37 cellular contexts compared by ENCODE assay signal in the genomic region with DNA sequence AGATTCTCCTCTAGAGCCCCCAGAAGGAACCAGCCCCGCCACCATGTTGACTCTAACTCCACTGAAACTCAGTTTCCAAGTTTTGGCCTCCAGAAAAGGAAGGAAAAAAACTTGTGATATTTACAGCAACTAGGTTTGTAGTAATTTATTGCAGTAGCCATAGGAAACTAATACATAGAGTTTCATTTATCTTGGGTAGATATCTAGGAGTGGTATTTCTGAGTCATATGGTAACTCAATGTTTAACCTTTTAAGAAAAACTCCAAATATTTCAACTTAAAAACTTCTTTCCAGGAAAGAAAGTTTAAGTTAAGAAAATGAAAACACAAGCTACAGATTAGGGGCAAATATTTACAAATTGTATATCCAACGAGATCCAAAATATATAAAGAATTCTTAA.
"Had no signal": no experiment of that assay in that cellular context is flagged by ENCODE, and none has a peak within 500 bp of the region (broad histone marks: within the 10 kb centered on the region; RNA-seq: fewer than 3 reads in every experiment).

No MANE protein-coding gene starts in this region.

- H3K27ac Mint-ChIP-seq: activated B cell treated with CpG ODN at 0.5 μM for 24 hours; activated CD4-positive, alpha-beta memory T cell treated with anti-CD3 and anti-CD28 coated beads, Interleukin-2, amount 10 ng/mL, durations not matched to agents 7 days and 5 days; activated CD4-positive, alpha-beta T cell treated with anti-CD3 and anti-CD28 coated beads, Interleukin-2, amount 10 ng/mL, durations not matched to agents 7 days and 5 days; activated CD8-positive, alpha-beta memory T cell treated with anti-CD3 and anti-CD28 coated beads, Interleukin-2, amount 10 ng/mL, durations not matched to agents 7 days and 5 days; activated CD8-positive, alpha-beta T cell treated with anti-CD3 and anti-CD28 coated beads, Interleukin-2, amount 10 ng/mL, durations not matched to agents 7 days and 5 days; activated naive CD4-positive, alpha-beta T cell treated with anti-CD3 and anti-CD28 coated beads, Interleukin-2, amount 10 ng/mL, durations not matched to agents 7 days and 5 days; activated naive CD4-positive, alpha-beta T cell treated with anti-CD3 and anti-CD28 coated beads, Interleukin-2, amount 50 U/mL, for 24 hours; activated naive CD8-positive, alpha-beta T cell; activated naive CD8-positive, alpha-beta T cell treated with anti-CD3 and anti-CD28 coated beads, Interleukin-2, amount 10 ng/mL, durations not matched to agents 7 days and 5 days; activated naive CD8-positive, alpha-beta T cell treated with anti-CD3 and anti-CD28 coated beads, Interleukin-2, amount 50 U/mL, for 24 hours; activated T-cell treated with anti-CD3 and anti-CD28 coated beads, Interleukin-2, amount 50 U/mL, for 24 hours; activated T-helper 2 cell treated with anti-CD3 and anti-CD28 coated beads, Interferon-gamma antibody, Interleukin-2, Interleukin-4, amounts not matched to agents 10 μg/mL and 5 μg/mL and 100 μg/mL, durations not matched to agents 14 hours and 24 hours and 36 hours; brain; T-helper 1 cell treated with Interleukin-12 subunit alpha and Interleukin-12 subunit beta and Interleukin-4 antibody, amounts not matched to agents 30 μg/mL and 1 μg/mL, for 36 hours; T-helper 2 cell treated with Interferon-gamma antibody and Interleukin-4, amounts not matched to agents 5 μg/mL and 100 μg/mL, for 36 hours had no signal

- DNase-seq: activated B cell treated with CpG ODN at 0.5 μM for 24 hours; activated CD4-positive, alpha-beta memory T cell treated with anti-CD3 and anti-CD28 coated beads, Interleukin-2, amount 10 ng/mL, durations not matched to agents 7 days and 5 days; activated CD4-positive, alpha-beta T cell treated with anti-CD3 and anti-CD28 coated beads for 4 hours; activated CD4-positive, alpha-beta T cell treated with anti-CD3 and anti-CD28 coated beads, Interleukin-2, amount 10 ng/mL, durations not matched to agents 7 days and 5 days; activated CD4-positive, alpha-beta T cell treated with anti-CD3 and anti-CD28 coated beads, Interleukin-2, amount 50 U/mL, for 48 hours; activated CD4-positive, CD25-positive, alpha-beta regulatory T cell treated with anti-CD3 and anti-CD28 coated beads, Interleukin-2, amount 50 U/mL, for 72 hours; activated CD8-positive, alpha-beta memory T cell treated with anti-CD3 and anti-CD28 coated beads for 24 hours; activated CD8-positive, alpha-beta memory T cell treated with anti-CD3 and anti-CD28 coated beads, Interleukin-2, amount 10 ng/mL, durations not matched to agents 7 days and 5 days; activated CD8-positive, alpha-beta memory T cell treated with anti-CD3 and anti-CD28 coated beads, Interleukin-2, amount 50 U/mL, for 48 hours; activated CD8-positive, alpha-beta T cell treated with anti-CD3 and anti-CD28 coated beads, Interleukin-2, amount 10 ng/mL, durations not matched to agents 7 days and 5 days; activated effector memory CD4-positive, alpha-beta T cell treated with Interleukin-2 at 50 U/mL for 16 hours; activated gamma-delta T cell; activated naive CD4-positive, alpha-beta T cell treated with anti-CD3 and anti-CD28 coated beads, Interleukin-2, amount 10 ng/mL, durations not matched to agents 7 days and 5 days; activated naive CD4-positive, alpha-beta T cell treated with Interleukin-2 at 50 U/mL for 16 hours; activated naive CD8-positive, alpha-beta T cell treated with anti-CD3 and anti-CD28 coated beads, Interleukin-2, amount 10 ng/mL, durations not matched to agents 7 days and 5 days; activated naive CD8-positive, alpha-beta T cell treated with anti-CD3 and anti-CD28 coated beads, Interleukin-2, amount 50 U/mL, for 24 hours; activated T-cell treated with anti-CD3 and anti-CD28 coated beads, Interleukin-2, amount 50 U/mL, for 24 hours; activated T-cell treated with anti-CD3 and anti-CD28 coated beads, Interleukin-2, amount 50 U/mL, for 48 hours; adrenal gland; amniotic stem cell; aorta; caudate nucleus; cerebellar nuclear complex; T-helper 1 cell; T-helper 2 cell; T-helper 9 cell had no signal

- FAIRE-seq: bronchial epithelial cell, TTC549 had no signal

- H3K36me3 ChIP-seq: adrenal gland, cardiac muscle cell had no signal

- H3K36me3 Mint-ChIP-seq: activated CD8-positive, alpha-beta memory T cell treated with anti-CD3 and anti-CD28 coated beads, Interleukin-2, amount 10 ng/mL, durations not matched to agents 7 days and 5 days; activated naive CD4-positive, alpha-beta T cell treated with anti-CD3 and anti-CD28 coated beads, Interleukin-2, amount 10 ng/mL, durations not matched to agents 7 days and 5 days; activated naive CD4-positive, alpha-beta T cell treated with anti-CD3 and anti-CD28 coated beads, Interleukin-2, amount 50 U/mL, for 24 hours; activated naive CD8-positive, alpha-beta T cell; activated naive CD8-positive, alpha-beta T cell treated with anti-CD3 and anti-CD28 coated beads, Interleukin-2, amount 10 ng/mL, durations not matched to agents 7 days and 5 days had no signal

- H3K27me3 Mint-ChIP-seq: activated B cell treated with CpG ODN at 0.5 μM for 24 hours; activated CD4-positive, alpha-beta memory T cell treated with anti-CD3 and anti-CD28 coated beads, Interleukin-2, amount 10 ng/mL, durations not matched to agents 7 days and 5 days; activated naive CD4-positive, alpha-beta T cell treated with anti-CD3 and anti-CD28 coated beads, Interleukin-2, amount 50 U/mL, for 24 hours; activated naive CD8-positive, alpha-beta T cell; activated T-cell treated with anti-CD3 and anti-CD28 coated beads, Interleukin-2, amount 50 U/mL, for 24 hours; central memory CD8-positive, alpha-beta T cell had no signal

- H3K27me3 ChIP-seq: adrenal gland, cardiac muscle cell had no signal

- H3K27ac ChIP-seq: adrenal gland, cardiac muscle cell, VCaP had no signal

- ATAC-seq: activated CD8-positive, alpha-beta memory T cell treated with anti-CD3 and anti-CD28 coated beads, Interleukin-2, amount 10 ng/mL, durations not matched to agents 7 days and 5 days; activated CD8-positive, alpha-beta T cell treated with anti-CD3 and anti-CD28 coated beads, Interleukin-2, amount 10 ng/mL, durations not matched to agents 7 days and 5 days; activated naive CD8-positive, alpha-beta T cell treated with anti-CD3 and anti-CD28 coated beads, Interleukin-2, amount 50 U/mL, for 24 hours had no signal

- H3K4me1 ChIP-seq: adrenal gland had no signal

- H3K9me3 ChIP-seq: adrenal gland had no signal

- H3K4me1 Mint-ChIP-seq: activated B cell treated with CpG ODN at 0.5 μM for 24 hours; activated CD4-positive, alpha-beta memory T cell treated with anti-CD3 and anti-CD28 coated beads, Interleukin-2, amount 10 ng/mL, durations not matched to agents 7 days and 5 days; activated CD4-positive, alpha-beta T cell treated with anti-CD3 and anti-CD28 coated beads, Interleukin-2, amount 10 ng/mL, durations not matched to agents 7 days and 5 days; activated CD8-positive, alpha-beta memory T cell treated with anti-CD3 and anti-CD28 coated beads, Interleukin-2, amount 10 ng/mL, durations not matched to agents 7 days and 5 days; activated naive CD4-positive, alpha-beta T cell treated with anti-CD3 and anti-CD28 coated beads, Interleukin-2, amount 10 ng/mL, durations not matched to agents 7 days and 5 days; activated naive CD4-positive, alpha-beta T cell treated with anti-CD3 and anti-CD28 coated beads, Interleukin-2, amount 50 U/mL, for 24 hours; activated naive CD8-positive, alpha-beta T cell treated with anti-CD3 and anti-CD28 coated beads, Interleukin-2, amount 10 ng/mL, durations not matched to agents 7 days and 5 days; activated naive CD8-positive, alpha-beta T cell treated with anti-CD3 and anti-CD28 coated beads, Interleukin-2, amount 50 U/mL, for 24 hours; brain; central memory CD8-positive, alpha-beta T cell had no signal

- H3K4me3 Mint-ChIP-seq: activated B cell treated with CpG ODN at 0.5 μM for 24 hours; activated CD4-positive, alpha-beta memory T cell treated with anti-CD3 and anti-CD28 coated beads, Interleukin-2, amount 10 ng/mL, durations not matched to agents 7 days and 5 days; activated CD4-positive, alpha-beta T cell treated with anti-CD3 and anti-CD28 coated beads, Interleukin-2, amount 10 ng/mL, durations not matched to agents 7 days and 5 days; activated CD8-positive, alpha-beta memory T cell treated with anti-CD3 and anti-CD28 coated beads, Interleukin-2, amount 10 ng/mL, durations not matched to agents 7 days and 5 days; activated CD8-positive, alpha-beta T cell treated with anti-CD3 and anti-CD28 coated beads, Interleukin-2, amount 10 ng/mL, durations not matched to agents 7 days and 5 days; activated naive CD4-positive, alpha-beta T cell treated with anti-CD3 and anti-CD28 coated beads, Interleukin-2, amount 10 ng/mL, durations not matched to agents 7 days and 5 days; activated naive CD4-positive, alpha-beta T cell treated with anti-CD3 and anti-CD28 coated beads, Interleukin-2, amount 50 U/mL, for 24 hours; activated naive CD8-positive, alpha-beta T cell; activated naive CD8-positive, alpha-beta T cell treated with anti-CD3 and anti-CD28 coated beads, Interleukin-2, amount 10 ng/mL, durations not matched to agents 7 days and 5 days; activated naive CD8-positive, alpha-beta T cell treated with anti-CD3 and anti-CD28 coated beads, Interleukin-2, amount 50 U/mL, for 24 hours; activated T-cell treated with anti-CD3 and anti-CD28 coated beads, Interleukin-2, amount 50 U/mL, for 24 hours; brain; central memory CD8-positive, alpha-beta T cell; T-helper 1 cell treated with Interleukin-12 subunit alpha and Interleukin-12 subunit beta and Interleukin-4 antibody, amounts not matched to agents 30 μg/mL and 1 μg/mL, for 36 hours; T-helper 2 cell treated with Interferon-gamma antibody and Interleukin-4, amounts not matched to agents 5 μg/mL and 100 μg/mL, for 36 hours had no signal

- H3K4me3 ChIP-seq: adrenal gland, cardiac muscle cell had no signal

- H3K9me3 Mint-ChIP-seq: activated B cell treated with CpG ODN at 0.5 μM for 24 hours; activated CD4-positive, alpha-beta memory T cell treated with anti-CD3 and anti-CD28 coated beads, Interleukin-2, amount 10 ng/mL, durations not matched to agents 7 days and 5 days; activated CD4-positive, alpha-beta T cell treated with anti-CD3 and anti-CD28 coated beads, Interleukin-2, amount 10 ng/mL, durations not matched to agents 7 days and 5 days; activated naive CD4-positive, alpha-beta T cell treated with anti-CD3 and anti-CD28 coated beads, Interleukin-2, amount 10 ng/mL, durations not matched to agents 7 days and 5 days; activated naive CD4-positive, alpha-beta T cell treated with anti-CD3 and anti-CD28 coated beads, Interleukin-2, amount 50 U/mL, for 24 hours; activated naive CD8-positive, alpha-beta T cell treated with anti-CD3 and anti-CD28 coated beads, Interleukin-2, amount 50 U/mL, for 24 hours; activated T-helper 2 cell treated with anti-CD3 and anti-CD28 coated beads, Interferon-gamma antibody, Interleukin-2, Interleukin-4, amounts not matched to agents 10 μg/mL and 5 μg/mL and 100 μg/mL, durations not matched to agents 14 hours and 24 hours and 36 hours; central memory CD8-positive, alpha-beta T cell; T-helper 1 cell treated with Interleukin-12 subunit alpha and Interleukin-12 subunit beta and Interleukin-4 antibody, amounts not matched to agents 30 μg/mL and 1 μg/mL, for 36 hours; T-helper 2 cell treated with Interferon-gamma antibody and Interleukin-4, amounts not matched to agents 5 μg/mL and 100 μg/mL, for 36 hours had no signal
